ENCODE assay signal across 2 cellular contexts in the genomic region with DNA sequence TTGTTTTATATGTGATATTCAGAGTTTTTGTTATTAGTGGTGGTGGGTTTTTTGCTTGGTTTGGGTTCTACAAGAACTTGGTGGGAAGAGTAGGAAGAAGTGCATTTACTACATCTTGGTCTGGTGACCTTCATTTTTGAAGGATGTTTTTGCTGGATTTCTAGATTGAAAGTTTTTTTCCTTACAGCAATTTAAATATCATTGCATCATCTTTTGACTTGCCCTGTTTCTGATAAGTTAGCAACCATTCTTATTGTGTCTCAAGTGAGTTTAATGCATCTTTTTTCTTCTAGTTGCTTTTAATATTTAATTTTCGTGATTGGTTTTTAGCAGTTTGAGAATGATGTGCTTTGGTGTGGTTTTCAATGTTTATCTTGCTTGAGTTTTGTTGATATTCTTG.
A peak's percentile ranks its signal among the peaks of the same experiment; 100 is the strongest.
TF ChIP-seq lines count a peak whose summit lies in the region.

No MANE protein-coding gene starts in this region.

TF ChIP-seq in HepG2, 621 proteins besides CTCF, POLR2A, EP300 and RAD21 (continued from another document):
- TF ChIP-seq, protein P1, sequence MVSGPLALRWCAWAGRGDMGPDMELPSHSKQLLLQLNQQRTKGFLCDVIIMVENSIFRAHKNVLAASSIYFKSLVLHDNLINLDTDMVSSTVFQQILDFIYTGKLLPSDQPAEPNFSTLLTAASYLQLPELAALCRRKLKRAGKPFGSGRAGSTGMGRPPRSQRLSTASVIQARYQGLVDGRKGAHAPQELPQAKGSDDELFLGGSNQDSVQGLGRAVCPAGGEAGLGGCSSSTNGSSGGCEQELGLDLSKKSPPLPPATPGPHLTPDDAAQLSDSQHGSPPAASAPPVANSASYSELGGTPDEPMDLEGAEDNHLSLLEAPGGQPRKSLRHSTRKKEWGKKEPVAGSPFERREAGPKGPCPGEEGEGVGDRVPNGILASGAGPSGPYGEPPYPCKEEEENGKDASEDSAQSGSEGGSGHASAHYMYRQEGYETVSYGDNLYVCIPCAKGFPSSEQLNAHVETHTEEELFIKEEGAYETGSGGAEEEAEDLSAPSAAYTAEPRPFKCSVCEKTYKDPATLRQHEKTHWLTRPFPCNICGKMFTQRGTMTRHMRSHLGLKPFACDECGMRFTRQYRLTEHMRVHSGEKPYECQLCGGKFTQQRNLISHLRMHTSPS (CRISPR knock-in tag; IDR thresholded peaks at IDR 0.05; ENCODE audit: low read depth) = no peak
- no peak for TF ChIP-seq NFE2 (CRISPR knock-in tag; IDR thresholded peaks at IDR 0.05)
- 0 out of 2 replicates have a peak, but pooled peaks have one; percentile 18 for TF ChIP-seq ATF7 (IDR thresholded peaks at IDR 0.05)
- no peak for TF ChIP-seq ATF7 (CRISPR knock-in tag; IDR thresholded peaks at IDR 0.05)

TF ChIP-seq in K562, 482 proteins besides CTCF, POLR2A, EP300 and RAD21 (continued from another document):
- TF ChIP-seq, protein P2, sequence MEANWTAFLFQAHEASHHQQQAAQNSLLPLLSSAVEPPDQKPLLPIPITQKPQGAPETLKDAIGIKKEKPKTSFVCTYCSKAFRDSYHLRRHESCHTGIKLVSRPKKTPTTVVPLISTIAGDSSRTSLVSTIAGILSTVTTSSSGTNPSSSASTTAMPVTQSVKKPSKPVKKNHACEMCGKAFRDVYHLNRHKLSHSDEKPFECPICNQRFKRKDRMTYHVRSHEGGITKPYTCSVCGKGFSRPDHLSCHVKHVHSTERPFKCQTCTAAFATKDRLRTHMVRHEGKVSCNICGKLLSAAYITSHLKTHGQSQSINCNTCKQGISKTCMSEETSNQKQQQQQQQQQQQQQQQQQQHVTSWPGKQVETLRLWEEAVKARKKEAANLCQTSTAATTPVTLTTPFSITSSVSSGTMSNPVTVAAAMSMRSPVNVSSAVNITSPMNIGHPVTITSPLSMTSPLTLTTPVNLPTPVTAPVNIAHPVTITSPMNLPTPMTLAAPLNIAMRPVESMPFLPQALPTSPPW (CRISPR knock-in tag; IDR thresholded peaks at IDR 0.05) = no peak
